8 cellular contexts compared by ENCODE assay signal in genomic region chr1:206430031-206430983, GRCh38. TPM values are rescaled to one million over a fixed set of nuclear protein-coding genes. Genes with fewer than 3 reads are reported as not detected.
DNase-seq lines count a peak whose midpoint lies in the region; ATAC-seq and TF ChIP-seq lines count a peak whose summit lies in the region.

No MANE protein-coding gene starts in this region.

- H3K4me3 Mint-ChIP-seq in mesothelial cell of epicardium: no peak overlapping the region

- H3K27me3 Mint-ChIP-seq in mesothelial cell of epicardium (ENCODE audit: low read depth): no peaks in the 10 kb centered on the region

- CTCF ChIA-PET in mammary epithelial cell (lab: Charles Lee; ENCODE audit: low non-redundant PET): no interaction called here

- H3K79me2 ChIP-seq in mammary epithelial cell (ENCODE audit: insufficient read depth, low read length): no peaks in the 10 kb centered on the region

- BruUV-seq in mammary epithelial cell (replicated peaks; lab: Mats Ljungman, UMichigan): TSS peak; percentile 89

- WGBS in mammary epithelial cell (ENCODE audit: low coverage, missing lambda C conversion rate): 68% methylated on average over 9 of the region's 9 CpGs
- 62 to 78% (median 67%) methylated on average over 9 of the region's 9 CpGs for WGBS in spleen, 5 donors

- H3K4me1 ChIP-seq in cardiac muscle cell (ENCODE audit: low read depth) (peaks cover 12% of the 10 kb centered on the region), mammary epithelial cell (ENCODE audit: insufficient read depth, low read length) (peaks cover 5% of the 10 kb centered on the region), spleen (peaks cover 0 to 18% (median 9%) of the 10 kb centered on the region in 6 donors)

- H3K9me3 ChIP-seq in cardiac muscle cell (ENCODE audit: low read depth): no peaks in the 10 kb centered on the region
- H3K9me3 ChIP-seq in mammary epithelial cell (replicated peaks; ENCODE audit: insufficient read depth, low read length): no peaks in the 10 kb centered on the region
- H3K9me3 ChIP-seq in spleen: no peaks in the 10 kb centered on the region

- no peak overlapping the region for H3K27ac Mint-ChIP-seq in mesothelial cell of epicardium

- dilution Hi-C loops in mammary epithelial cell (cut with HindIII; ENCODE audit: low sequenced_read_pairs): loop anchor here (25.0 kb wide), 1 partner anchor 293 kb away; no protein-coding TSS in a partner anchor

- no peak overlapping the region for H3K4me2 ChIP-seq in mammary epithelial cell (ENCODE audit: insufficient read depth, low read depth, low read length)

- no peaks in the 10 kb centered on the region for H4K20me1 ChIP-seq in mammary epithelial cell (ENCODE audit: insufficient read depth, low read length)

- no peak overlapping the region for H2AFZ ChIP-seq in mammary epithelial cell (ENCODE audit: low read depth, low read length)

- H3K4me3 ChIP-seq in cardiac muscle cell (no peak overlapping the region), mammary epithelial cell (replicated peaks in 1 of 3; ENCODE audit: insufficient read depth in 1 of 3, low read depth in 2 of 3, low read length in 3 of 3) (no peak overlapping the region), spleen (no peak overlapping the region)

- H3K27me3 ChIP-seq in cardiac muscle cell: no peaks in the 10 kb centered on the region
- H3K27me3 ChIP-seq in mammary epithelial cell (ENCODE audit: insufficient read depth, low read length): no peaks in the 10 kb centered on the region
- H3K27me3 ChIP-seq in spleen (replicated peaks in 1 of 7): no peaks in the 10 kb centered on the region

- H3K36me3 Mint-ChIP-seq in mesothelial cell of epicardium: peaks cover 21% of the 10 kb centered on the region

- no peak for TF ChIP-seq POLR2A in spleen (IDR thresholded peaks at IDR 0.05)

- in situ Hi-C loops in mammary epithelial cell (cut with MboI; ENCODE audit: low sequenced_read_pairs in 2 of 2): no loop called here

- H3K4me1 Mint-ChIP-seq in mesothelial cell of epicardium: no peaks in the 10 kb centered on the region

- intact Hi-C loops in Right ventricle myocardium inferior (cut with DNase I): no loop called here
- intact Hi-C loops in mammary epithelial cell (cut with micrococcal nuclease): no loop called here
- intact Hi-C loops in spleen (cut with DNase I; ENCODE audit: low total_unique reads): no loop called here

- H3K36me3 ChIP-seq in cardiac muscle cell: peaks cover 4% of the 10 kb centered on the region
- H3K36me3 ChIP-seq in mammary epithelial cell (ENCODE audit: insufficient read depth, low read length): peaks cover 3% of the 10 kb centered on the region
- peaks cover 0 to 99% (median 25%) of the 10 kb centered on the region in 6 donors for H3K36me3 ChIP-seq in spleen

- ATAC-seq in Right ventricle myocardium inferior (no peak), HG03045 (IDR thresholded peaks at IDR 0.05; ENCODE audit: unreplicated experiment) (peak; percentile 93)

- peak overlapping the region; percentile 12 for H3K9ac ChIP-seq in mammary epithelial cell (ENCODE audit: insufficient read depth, low read length)

- H3K9me3 Mint-ChIP-seq in mesothelial cell of epicardium: peaks cover 3% of the 10 kb centered on the region

- DNase-seq in cardiac muscle cell (ENCODE audit: low read depth in 1 of 2, low spot score in 1 of 2) (peak in 1 of 2 donors; percentile 86), Right ventricle myocardium inferior (ENCODE audit: missing footprints) (no peak), mammary epithelial cell (peak; percentile 92), spleen (no peak), mesothelial cell of epicardium (ENCODE audit: low spot score in 2 of 2, unreplicated experiment in 2 of 2) (no peak), LoVo (ENCODE audit: low spot score) (no peak), middle frontal gyrus (ENCODE audit: extremely low spot score, low spot score) (no peak)

- H3K27ac ChIP-seq in cardiac muscle cell (peak overlapping the region; percentile 49), mammary epithelial cell (ENCODE audit: insufficient read depth, low read depth, low read length) (peak overlapping the region; percentile 26), spleen (peak overlapping the region in 6 of 8 donors; percentile 37 to 67 (median 49))

- TF ChIP-seq CTCF in cardiac muscle cell (IDR thresholded peaks at IDR 0.05; ENCODE audit: low read depth, low read length) (peak; percentile 50), mammary epithelial cell (conservative IDR thresholded peaks at IDR 0.05 in 1 of 2, IDR thresholded peaks at IDR 0.05 in 1 of 2; ENCODE audit: extremely low read depth in 1 of 2, insufficient read depth in 1 of 2, low read depth in 1 of 2, low read length in 2 of 2) (no peak), spleen (IDR thresholded peaks at IDR 0.05 in 8 of 11, conservative IDR thresholded peaks at IDR 0.05 in 3 of 11) (peak in 4 of 11 experiments; percentile 7 to 35 (median 14)), mesothelial cell of epicardium (IDR thresholded peaks at IDR 0.05; ENCODE audit: unreplicated experiment) (no peak)

RNA-seq across cellular contexts. Expression of gene IKBKE, which starts 40.0 kb away (rescaled TPM):
- 22.8 and 24.7 TPM in 2 replicates for total RNA-seq in cardiac muscle cell
- 13.6 and 27.0 TPM in 2 replicates for polyA plus RNA-seq in cardiac muscle cell
- total RNA-seq in Right ventricle myocardium inferior: 0.62 TPM
- 10 to 100 TPM in 1 of 2 donors, 1 to 10 TPM in 1; 9.2 to 11.6 TPM for total RNA-seq in mammary epithelial cell
- 6.7 TPM for polyA plus RNA-seq in mammary epithelial cell
- 5.5 TPM for polyA minus RNA-seq in mammary epithelial cell
- total RNA-seq in spleen: 10 to 100 TPM; 20.1 to 37.3 (median 35.1) TPM
- 10 to 100 TPM; 11.3 to 23.2 (median 17.0) TPM for polyA plus RNA-seq in spleen
- 7.9 to 8.4 TPM (median 8.2 TPM) in 3 replicates for total RNA-seq in mesothelial cell of epicardium
